10 cellular contexts compared by ENCODE assay signal in the genomic region with DNA sequence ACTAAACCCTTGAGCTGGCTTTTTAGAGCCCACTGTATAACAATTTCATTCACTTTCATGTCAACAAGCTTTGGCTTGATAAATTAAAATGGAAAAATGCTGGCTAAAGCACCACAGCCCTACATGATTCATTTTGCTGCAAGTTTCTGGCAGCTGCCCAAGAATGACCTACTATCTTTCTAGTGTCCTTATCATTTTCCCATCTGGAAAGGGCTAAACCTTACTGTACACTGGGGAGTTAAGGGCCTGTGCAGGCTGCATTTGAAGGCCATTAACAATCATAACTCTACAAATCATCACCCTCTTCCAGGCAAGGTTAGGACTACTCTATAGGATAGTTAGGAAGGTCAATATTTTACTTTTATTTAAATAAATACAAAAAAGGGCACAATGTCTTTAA.
DNase-seq lines count a peak whose midpoint lies in the region; ATAC-seq and TF ChIP-seq lines count a peak whose summit lies in the region.
"Had no signal": no experiment of that assay in that cellular context is flagged by ENCODE, and none has a peak within 500 bp of the region (broad histone marks: within the 10 kb centered on the region; RNA-seq: fewer than 3 reads in every experiment).

No MANE protein-coding gene starts in this region.

- in situ Hi-C loops in IMR-90 (cut with MboI; ENCODE audit: low sequenced_read_pairs): no loop called here

- no peak for TF ChIP-seq RAD21 in IMR-90 (IDR thresholded peaks at IDR 0.05; ENCODE audit: low read length)

- no peak overlapping the region for H3K4ac ChIP-seq in IMR-90 (ENCODE audit: low read depth, low read length)

- no peak overlapping the region for H2AK9ac ChIP-seq in IMR-90 (replicated peaks; ENCODE audit: low read depth, low read length, poor library complexity)

- TF ChIP-seq CTCF in IMR-90 (conservative IDR thresholded peaks at IDR 0.05; ENCODE audit: low read depth, low read length): no peak

- no peak overlapping the region for H2BK15ac ChIP-seq in IMR-90 (ENCODE audit: low read depth, low read length)

- POLR2A ChIA-PET in IMR-90 (lab: Charles Lee; ENCODE audit: unreplicated experiment): no interaction called here

- H3K9me3 ChIP-seq in IMR-90 (ENCODE audit: control insufficient read depth, insufficient read depth, low read length): no peaks in the 10 kb centered on the region
- H3K9me3 ChIP-seq: Peyer's patch had no signal

- no peaks in the 10 kb centered on the region for H3K9me1 ChIP-seq in IMR-90 (ENCODE audit: insufficient read depth, low read length)

- no peak overlapping the region for H3K4me3 ChIP-seq in IMR-90 (ENCODE audit: insufficient read depth, low read depth, low read length)
- H3K4me3 ChIP-seq: Peyer's patch had no signal

- H3K18ac ChIP-seq in IMR-90 (ENCODE audit: low read depth, low read length): no peak overlapping the region

- no peak overlapping the region for H3K4me2 ChIP-seq in IMR-90 (ENCODE audit: low read depth, low read length)

- ATAC-seq in IMR-90 (ENCODE audit: low read depth) (peak; percentile 80), left ventricle myocardium superior (peak; percentile 61)
- ATAC-seq: left lobe of liver had no signal

- H2AK5ac ChIP-seq in IMR-90 (ENCODE audit: low read depth, low read length): no peak overlapping the region

- H3K27ac ChIP-seq in IMR-90 (ENCODE audit: insufficient read depth, low read length): no peak overlapping the region
- H3K27ac ChIP-seq: Peyer's patch had no signal

- no peak for TF ChIP-seq POLR2A in IMR-90 (IDR thresholded peaks at IDR 0.05; ENCODE audit: low read depth, low read length)

- no peaks in the 10 kb centered on the region for H3K79me1 ChIP-seq in IMR-90 (ENCODE audit: low read depth in 1 of 2, low read length in 2 of 2)

- DNase-seq in AG20443 (ENCODE audit: low spot score): peak; percentile 45
- DNase-seq in IMR-90: peak; percentile 88
- peak; percentile 96 to 99 for DNase-seq in SHP77 (lab: John Stamatoyannopoulos, UW)
- no peak for DNase-seq in left ventricle myocardium superior
- DNase-seq in GM19240 (ENCODE audit: insufficient read length, low spot score): no peak
- no peak for DNase-seq in activated T-cell treated with anti-CD3 and anti-CD28 coated beads for 4 hours
- no peak for DNase-seq in stimulated activated CD4-positive, alpha-beta T cell treated with anti-CD3 and anti-CD28 coated beads, Interleukin-15, amount 100 ng/mL, for 24 hours
- no peak for DNase-seq in activated T-cell treated with anti-CD3 and anti-CD28 coated beads, Interleukin-2, amount 50 U/mL, for 48 hours

- H3K4me1 ChIP-seq in IMR-90 (ENCODE audit: control insufficient read depth, insufficient read depth, low read length): peaks cover 2% of the 10 kb centered on the region
- H3K4me1 ChIP-seq: Peyer's patch had no signal

- no peak overlapping the region for H2BK20ac ChIP-seq in IMR-90 (ENCODE audit: low read depth, low read length)

- no peaks in the 10 kb centered on the region for H4K20me1 ChIP-seq in IMR-90 (ENCODE audit: insufficient read depth, low read length)

- no peak overlapping the region for H3K9ac ChIP-seq in IMR-90 (ENCODE audit: low read depth, low read length)

- dilution Hi-C loops in IMR-90 (cut with HindIII; ENCODE audit: low sequenced_read_pairs, unreplicated experiment): no loop called here

- no peak overlapping the region for H4K5ac ChIP-seq in IMR-90 (ENCODE audit: low read depth, low read length)

- no peak overlapping the region for H3K56ac ChIP-seq in IMR-90 (ENCODE audit: extremely low read depth, insufficient read depth, low read length)

- no peak overlapping the region for H2AFZ ChIP-seq in IMR-90 (replicated peaks; ENCODE audit: low read length, poor library complexity)

- no peak overlapping the region for H4K8ac ChIP-seq in IMR-90 (ENCODE audit: low read depth in 2 of 2, low read length in 2 of 2)

- H3K23ac ChIP-seq in IMR-90 (ENCODE audit: low read depth, low read length): no peak overlapping the region

- CTCF ChIA-PET in IMR-90 (lab: Yijun Ruan, JAX): no interaction called here

- no peaks in the 10 kb centered on the region for H3K36me3 ChIP-seq in IMR-90 (ENCODE audit: control insufficient read depth, insufficient read depth, low read length)
- H3K36me3 ChIP-seq: Peyer's patch had no signal

- no peak overlapping the region for H3K14ac ChIP-seq in IMR-90 (replicated peaks; ENCODE audit: low read depth, low read length)

- no peaks in the 10 kb centered on the region for H3K27me3 ChIP-seq in IMR-90 (ENCODE audit: control insufficient read depth, insufficient read depth, low read length)
- H3K27me3 ChIP-seq: Peyer's patch had no signal

- no peak overlapping the region for H2BK5ac ChIP-seq in IMR-90 (ENCODE audit: low read depth, low read length, poor library complexity, severe bottlenecking)

- intact Hi-C loops in IMR-90 (cut with micrococcal nuclease) (loop anchor here (5.0 kb wide), 1 partner anchor 161 kb away; no protein-coding TSS in a partner anchor), left ventricle myocardium superior (cut with micrococcal nuclease) (no loop called here)

- H4K91ac ChIP-seq in IMR-90 (ENCODE audit: insufficient read depth, low read depth, low read length): no peak overlapping the region

- BruUV-seq in IMR-90 (replicated peaks; lab: Mats Ljungman, UMichigan): no TSS peak

- no peak overlapping the region for H2BK120ac ChIP-seq in IMR-90 (ENCODE audit: low read depth, low read length)

TF ChIP-seq in IMR-90, 13 proteins besides CTCF, POLR2A, EP300 and RAD21:
- TF ChIP-seq MXI1 (IDR thresholded peaks at IDR 0.05; ENCODE audit: borderline replicate concordance, low read depth, low read length) (no peak), BHLHE40 (IDR thresholded peaks at IDR 0.05; ENCODE audit: low read depth, low read length) (no peak), RFX5 (IDR thresholded peaks at IDR 0.05; ENCODE audit: low read depth, low read length) (no peak), MAFK (IDR thresholded peaks at IDR 0.05; ENCODE audit: low read depth, low read length) (no peak), CHD1 (IDR thresholded peaks at IDR 0.05; ENCODE audit: low read depth, low read length) (no peak)
- TF ChIP-seq, protein P1, sequence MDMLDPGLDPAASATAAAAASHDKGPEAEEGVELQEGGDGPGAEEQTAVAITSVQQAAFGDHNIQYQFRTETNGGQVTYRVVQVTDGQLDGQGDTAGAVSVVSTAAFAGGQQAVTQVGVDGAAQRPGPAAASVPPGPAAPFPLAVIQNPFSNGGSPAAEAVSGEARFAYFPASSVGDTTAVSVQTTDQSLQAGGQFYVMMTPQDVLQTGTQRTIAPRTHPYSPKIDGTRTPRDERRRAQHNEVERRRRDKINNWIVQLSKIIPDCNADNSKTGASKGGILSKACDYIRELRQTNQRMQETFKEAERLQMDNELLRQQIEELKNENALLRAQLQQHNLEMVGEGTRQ (IDR thresholded peaks at IDR 0.05; ENCODE audit: low read depth, low read length): no peak
TF ChIP-seq in IMR-90: peak in this region for 0.

Comparison
In these comparisons a context has a peak if more than half of its experiments do, and no peak if none do; other contexts are left out.
1. DNase-seq: peak in AG20443 (single experiment), IMR-90 (single experiment) and SHP77 (2 of 2); none in left ventricle myocardium superior (single experiment), GM19240 (single experiment), activated T-cell treated with anti-CD3 and anti-CD28 coated beads for 4 hours (single experiment), stimulated activated CD4-positive, alpha-beta T cell treated with anti-CD3 and anti-CD28 coated beads, Interleukin-15, amount 100 ng/mL, for 24 hours (single experiment) and activated T-cell treated with anti-CD3 and anti-CD28 coated beads, Interleukin-2, amount 50 U/mL, for 48 hours (0 of 2).